17 cellular contexts compared by ENCODE assay signal in the genomic region with DNA sequence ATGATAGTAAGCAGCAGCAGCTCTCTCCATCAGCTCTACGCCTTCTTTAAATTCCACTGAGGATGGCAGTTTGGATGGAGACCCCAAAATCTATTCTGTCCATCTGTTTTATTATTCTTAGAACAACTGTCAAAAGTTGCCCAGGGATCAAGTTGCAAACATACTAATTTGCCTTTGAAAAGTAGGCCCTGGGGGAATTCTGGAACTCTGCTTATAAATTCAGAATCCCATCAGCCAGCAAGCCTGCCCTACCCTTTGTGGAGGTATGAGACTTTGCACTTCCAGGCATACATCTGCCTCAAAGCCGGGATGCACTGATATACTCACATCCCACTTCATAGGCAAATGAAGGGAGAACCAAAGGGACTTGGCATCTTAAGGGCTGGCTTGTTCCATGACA.
"Had no signal": no experiment of that assay in that cellular context is flagged by ENCODE, and none has a peak within 500 bp of the region (broad histone marks: within the 10 kb centered on the region; RNA-seq: fewer than 3 reads in every experiment).

No MANE protein-coding gene starts in this region.

- DNase-seq: activated CD4-positive, alpha-beta T cell treated with anti-CD3 and anti-CD28 coated beads, Interleukin-2, amount 50 U/mL, for 4 hours; activated gamma-delta T cell treated with Interleukin-2 at 50 U/mL for 16 hours; activated naive CD8-positive, alpha-beta T cell treated with anti-CD3 and anti-CD28 coated beads, Interleukin-2, amount 10 ng/mL, durations not matched to agents 7 days and 5 days; activated T-cell treated with anti-CD3 and anti-CD28 coated beads, Interleukin-2, amount 50 U/mL, for 4 hours; anterior cingulate cortex; esophagus squamous epithelium; foreskin fibroblast; left cardiac atrium; lower lobe of right lung; naive B cell; retina; stimulated activated CD4-positive, alpha-beta T cell treated with anti-CD3 and anti-CD28 coated beads, Interleukin-15, amount 100 ng/mL, for 24 hours; stimulated activated CD4-positive, alpha-beta T cell treated with anti-CD3 and anti-CD28 coated beads, Interleukin-4, amount 100 ng/mL, for 24 hours; testis had no signal

- H3K27ac Mint-ChIP-seq: activated naive CD8-positive, alpha-beta T cell treated with anti-CD3 and anti-CD28 coated beads, Interleukin-2, amount 10 ng/mL, durations not matched to agents 7 days and 5 days; stimulated activated naive CD8-positive, alpha-beta T cell treated with anti-CD3 and anti-CD28 coated beads, Interleukin-15, Interleukin-2, amounts not matched to agents 100 ng/mL and 50 ng/mL, for 24 hours had no signal

- H3K9me3 Mint-ChIP-seq: activated naive CD8-positive, alpha-beta T cell treated with anti-CD3 and anti-CD28 coated beads, Interleukin-2, amount 10 ng/mL, durations not matched to agents 7 days and 5 days; activated T-cell treated with anti-CD3 and anti-CD28 coated beads, Interleukin-2, amount 50 U/mL, for 4 hours; naive B cell; stimulated activated naive CD8-positive, alpha-beta T cell treated with anti-CD3 and anti-CD28 coated beads, Interleukin-15, Interleukin-2, amounts not matched to agents 100 ng/mL and 50 ng/mL, for 24 hours had no signal

- H3K27ac ChIP-seq: esophagus squamous epithelium, lower lobe of right lung, neutrophil, testis had no signal

- ATAC-seq: activated CD4-positive, CD25-positive, alpha-beta regulatory T cell treated with anti-CD3 and anti-CD28 coated beads, Interleukin-2, amount 50 U/mL, for 24 hours; activated T-cell treated with anti-CD3 and anti-CD28 coated beads, Interleukin-2, amount 50 U/mL, for 4 hours; left cardiac atrium; lower lobe of right lung had no signal

- H3K4me3 Mint-ChIP-seq: activated naive CD8-positive, alpha-beta T cell treated with anti-CD3 and anti-CD28 coated beads, Interleukin-2, amount 10 ng/mL, durations not matched to agents 7 days and 5 days; activated T-cell treated with anti-CD3 and anti-CD28 coated beads, Interleukin-2, amount 50 U/mL, for 4 hours; naive B cell; stimulated activated naive CD8-positive, alpha-beta T cell treated with anti-CD3 and anti-CD28 coated beads, Interleukin-15, Interleukin-2, amounts not matched to agents 100 ng/mL and 50 ng/mL, for 24 hours had no signal

- H3K27me3 Mint-ChIP-seq: activated naive CD8-positive, alpha-beta T cell treated with anti-CD3 and anti-CD28 coated beads, Interleukin-2, amount 10 ng/mL, durations not matched to agents 7 days and 5 days; naive B cell; stimulated activated naive CD8-positive, alpha-beta T cell treated with anti-CD3 and anti-CD28 coated beads, Interleukin-15, Interleukin-2, amounts not matched to agents 100 ng/mL and 50 ng/mL, for 24 hours had no signal

- H3K4me3 ChIP-seq: esophagus squamous epithelium, lower lobe of right lung, testis had no signal

- H3K4me1 ChIP-seq: esophagus squamous epithelium, testis had no signal

- H3K9me3 ChIP-seq: esophagus squamous epithelium, lower lobe of right lung, neutrophil, testis had no signal

- H3K27me3 ChIP-seq: esophagus squamous epithelium, neutrophil, testis had no signal
